Comparison of ENCODE assay signal across 8 cellular contexts in the genomic region with DNA sequence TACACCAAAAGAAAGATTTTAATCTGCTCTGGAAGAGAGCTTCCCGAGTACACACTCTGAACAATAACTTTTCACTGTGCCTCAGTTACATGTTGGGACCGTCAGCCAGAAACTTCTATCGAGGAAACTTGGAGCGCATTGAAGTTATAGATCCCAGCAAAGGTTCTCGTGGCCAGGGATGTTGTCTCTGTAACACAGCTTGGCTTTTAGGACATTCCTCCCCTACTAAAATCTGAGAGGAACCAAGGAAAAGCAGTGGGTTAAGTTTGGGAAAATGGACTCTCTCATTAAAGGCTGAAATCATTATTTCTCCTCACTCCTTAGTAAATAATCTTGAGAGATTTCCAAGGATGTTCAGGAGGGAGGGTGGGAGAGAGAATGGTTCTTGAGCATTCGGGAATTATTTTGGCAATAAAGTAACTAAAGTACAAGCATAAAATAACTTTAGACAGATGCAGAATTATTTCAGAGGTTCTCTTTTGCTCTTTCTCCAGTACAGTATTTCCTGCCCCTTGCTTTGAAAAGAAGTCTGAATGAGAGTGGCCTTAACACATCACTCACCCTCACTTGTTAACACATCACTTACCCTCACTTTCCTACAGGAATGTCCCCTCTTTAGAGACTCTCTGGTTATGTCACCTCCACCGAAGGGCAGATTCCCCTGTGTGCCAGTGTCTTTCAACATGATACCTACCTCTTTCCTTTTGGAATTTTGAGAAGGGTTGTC. TPM values are rescaled to one million over a fixed set of nuclear protein-coding genes. Genes with fewer than 3 reads are reported as not detected.
A peak's percentile ranks its signal among the peaks of the same experiment; 100 is the strongest.
DNase-seq lines count a peak whose midpoint lies in the region; FAIRE-seq and TF ChIP-seq lines count a peak whose summit lies in the region.

No MANE protein-coding gene starts in this region.

- H3K27ac ChIP-seq in H1 (ENCODE audit: low read depth, low read length) (no peak overlapping the region), ovary (peak overlapping the region in 1 of 2 donors; percentile 70), small intestine (ENCODE audit: low read depth in 1 of 2, low read length in 1 of 2) (peak overlapping the region in 1 of 2 donors; percentile 47)

- no peak overlapping the region for H3K18ac ChIP-seq in H1 (ENCODE audit: extremely low read depth, low read length)

- H3K79me1 ChIP-seq in H1 (ENCODE audit: low read depth, low read length): no peaks in the 10 kb centered on the region

- CTCF ChIA-PET in H1 (lab: Charles Lee; ENCODE audit: partially characterized antibody): interaction anchor here (0.8 to 7.1 kb wide), 6 partner anchors 9 to 508 kb away, joined by 3 to 65 read pairs (median 4); no protein-coding TSS in a partner anchor

- H3K14ac ChIP-seq in H1 (ENCODE audit: insufficient read length): no peak overlapping the region

- peaks cover 28 to 70% (median 48%) of the 10 kb centered on the region in 4 experiments for H3K27me3 ChIP-seq in H1 (replicated peaks in 1 of 4; ENCODE audit: control insufficient read depth in 3 of 4, extremely low read depth in 1 of 4, insufficient read depth in 3 of 4, low read length in 3 of 4)
- no peaks in the 10 kb centered on the region for H3K27me3 ChIP-seq in ovary
- H3K27me3 ChIP-seq in small intestine (ENCODE audit: control insufficient read depth in 2 of 2, insufficient read depth in 2 of 2, low read length in 2 of 2): no peaks in the 10 kb centered on the region

- no peak overlapping the region for H2BK20ac ChIP-seq in H1 (ENCODE audit: low read length)

- no peak for TF ChIP-seq POLR2A in H1 (IDR thresholded peaks at IDR 0.05; ENCODE audit: control extremely low read depth in 1 of 2, low read depth in 2 of 2, low read length in 2 of 2)
- no peak for TF ChIP-seq POLR2A in ovary (IDR thresholded peaks at IDR 0.05)

- no peak overlapping the region for H2AFZ ChIP-seq in H1 (ENCODE audit: low read length)

- no peak for TF ChIP-seq RAD21 in H1 (IDR thresholded peaks at IDR 0.05 in 1 of 2, conservative IDR thresholded peaks at IDR 0.05 in 1 of 2; ENCODE audit: low read depth in 2 of 2, low read length in 2 of 2)

- H2BK120ac ChIP-seq in H1 (replicated peaks; ENCODE audit: low read depth, low read length): no peak overlapping the region

- H3K4me1 ChIP-seq in H1 (replicated peaks in 1 of 4; ENCODE audit: control insufficient read depth in 3 of 4, insufficient read depth in 4 of 4, low read length in 3 of 4) (peaks cover 5 to 23% (median 11%) of the 10 kb centered on the region in 4 experiments; a peak in 5 of 7 replicates), ovary (ENCODE audit: insufficient read depth) (peaks cover 8% of the 10 kb centered on the region), small intestine (ENCODE audit: control insufficient read depth in 2 of 2, insufficient read depth in 1 of 2, low read depth in 1 of 2, low read length in 1 of 2) (peaks cover 4 to 12% of the 10 kb centered on the region in 2 donors)

- no peak overlapping the region for H4K5ac ChIP-seq in H1 (ENCODE audit: insufficient read length, low read depth, low read length)

- H2BK15ac ChIP-seq in H1 (ENCODE audit: low read length): no peak overlapping the region

- DNase-seq in DMS53 (lab: John Stamatoyannopoulos, UW) (peak; percentile 65), NCI-H345 treated with DMSO at 0.1 percent for 48 hours (lab: John Stamatoyannopoulos, UW; ENCODE audit: unreplicated experiment) (peak; percentile 39), H1 (ENCODE audit: low read depth in 1 of 2, low spot score in 2 of 2) (no peak), ovary (no peak), H4 (ENCODE audit: low spot score) (no peak), NCI-H187 (lab: John Stamatoyannopoulos, UW) (no peak), foreskin melanocyte (no peak), small intestine (no peak)

- no peak overlapping the region for H2BK5ac ChIP-seq in H1 (ENCODE audit: low read depth, low read length)

- no peak for TF ChIP-seq CTCF in H1 (IDR thresholded peaks at IDR 0.05; ENCODE audit: control extremely low read depth in 1 of 3, insufficient read depth in 1 of 3, low read depth in 1 of 3, low read length in 3 of 3)
- no peak for TF ChIP-seq CTCF in ovary (IDR thresholded peaks at IDR 0.05)

- H3K4me3 ChIP-seq in H1 (ENCODE audit: extremely low read depth in 1 of 4, insufficient read depth in 2 of 4, low read depth in 3 of 4, low read length in 4 of 4): peak overlapping the region in 2 of 4 experiments; percentile 19 to 75; a peak in 5 of 8 replicates
- H3K4me3 ChIP-seq in ovary: peak overlapping the region; percentile 71
- H3K4me3 ChIP-seq in small intestine (ENCODE audit: low read depth in 1 of 2, low read length in 2 of 2): no peak overlapping the region

- peak overlapping the region; percentile 61 to 86 for H3K4me2 ChIP-seq in H1 (ENCODE audit: insufficient read depth in 1 of 2, low read depth in 2 of 2, low read length in 2 of 2)

- no peak overlapping the region for H4K8ac ChIP-seq in H1 (ENCODE audit: extremely low read depth, insufficient read depth, low read length)

- H3K23ac ChIP-seq in H1 (ENCODE audit: insufficient read length): no peak overlapping the region

- H3K9me3 ChIP-seq in H1 (ENCODE audit: insufficient read depth in 2 of 2, low read depth in 1 of 2, low read length in 1 of 2): no peaks in the 10 kb centered on the region
- no peaks in the 10 kb centered on the region for H3K9me3 ChIP-seq in ovary
- no peaks in the 10 kb centered on the region for H3K9me3 ChIP-seq in small intestine (ENCODE audit: control insufficient read depth, low read depth)

- FAIRE-seq in H1 (lab: Jason Lieb, UNC) (no peak), small intestine (lab: Jason Lieb, UNC) (no peak)

- H3K56ac ChIP-seq in H1 (replicated peaks; ENCODE audit: insufficient read length, low read depth, low read length): no peak overlapping the region

- no peak overlapping the region; a peak in 1 of 7 replicates for H3K9ac ChIP-seq in H1 (replicated peaks in 1 of 4; ENCODE audit: extremely low read depth in 1 of 4, low read depth in 3 of 4, low read length in 3 of 4)

- H3K4ac ChIP-seq in H1 (replicated peaks; ENCODE audit: insufficient read length, low read depth, low read length): no peak overlapping the region

- no peak overlapping the region for H2BK12ac ChIP-seq in H1 (ENCODE audit: low read depth, low read length)

- TF ChIP-seq EP300 in H1 (IDR thresholded peaks at IDR 0.05; ENCODE audit: borderline replicate concordance in 1 of 2, low read depth in 2 of 2, low read length in 2 of 2) (no peak), ovary (IDR thresholded peaks at IDR 0.05) (no peak)

- H3K36me3 ChIP-seq in H1 (ENCODE audit: control insufficient read depth in 2 of 4, insufficient read depth in 4 of 4, low read length in 3 of 4): peaks cover 0 to 4% (median 0%) of the 10 kb centered on the region in 4 experiments; a peak in 1 of 8 replicates
- H3K36me3 ChIP-seq in ovary: no peaks in the 10 kb centered on the region
- no peaks in the 10 kb centered on the region for H3K36me3 ChIP-seq in small intestine (ENCODE audit: control insufficient read depth in 2 of 2, insufficient read depth in 2 of 2, low read length in 2 of 2)

- POLR2A ChIA-PET in H1 (lab: Charles Lee; ENCODE audit: partially characterized antibody): interaction anchor here (0.8 kb wide), 1 partner anchor 23 kb away, joined by 3 read pairs; no protein-coding TSS in a partner anchor

- intact Hi-C loops in ovary (cut with DNase I): loop anchor here in 3 of 4 donors (5.0 to 10.0 kb wide), 2 partner anchors 102 to 104 kb away; no protein-coding TSS in a partner anchor

- H3K23me2 ChIP-seq in H1 (ENCODE audit: low read depth, low read length): peaks cover 13% of the 10 kb centered on the region

- peaks cover 0 to 4% of the 10 kb centered on the region in 2 experiments for H4K20me1 ChIP-seq in H1 (replicated peaks in 1 of 2; ENCODE audit: control insufficient read depth in 1 of 2, insufficient read depth in 2 of 2, low read length in 2 of 2)

- H3K79me2 ChIP-seq in H1 (ENCODE audit: control insufficient read depth in 1 of 2, insufficient read depth in 2 of 2, low read length in 2 of 2): no peaks in the 10 kb centered on the region

- H2AK5ac ChIP-seq in H1 (ENCODE audit: low read depth, low read length): no peak overlapping the region

- 6% methylated on average over 7 of the region's 7 CpGs; no CpG with 5 or more reads in 1 of the 2 experiments for WGBS in H1 (ENCODE audit: extremely low coverage in 1 of 2, insufficient coverage in 1 of 2, insufficient read length in 1 of 2, insufficient replicate concordance in 2 of 2, low coverage in 1 of 2, low lambda C conversion rate in 2 of 2, missing lambda C conversion rate in 1 of 2), 2 experiments
- 6 to 7% (median 7%) methylated on average over 7 of the region's 7 CpGs for WGBS in ovary, 3 donors
- 21 to 27% (median 26%) methylated on average over 7 of the region's 7 CpGs for WGBS in small intestine, 3 donors

- H4K91ac ChIP-seq in H1 (replicated peaks; ENCODE audit: insufficient read length, low read length): no peak overlapping the region

TF ChIP-seq in H1, 55 proteins besides CTCF, POLR2A, EP300 and RAD21:
- TF ChIP-seq GTF2F1 (IDR thresholded peaks at IDR 0.05; ENCODE audit: borderline replicate concordance, low read depth, low read length) (no peak), SUZ12 (IDR thresholded peaks at IDR 0.05; ENCODE audit: low read length) (0 out of 2 replicates have a peak, but pooled peaks have one; percentile 38)

RNA-seq across cellular contexts. Expression of gene NFIA, which starts 1.8 kb away (rescaled TPM):
- total RNA-seq in H1 (2021; fragmentation: NEBNext Ultra II Directional; extraction: Animal tissue kit (Norgen Biotek cat#: 25700)): 1.8 and 2.3 TPM in 2 replicates
- polyA plus RNA-seq in H1 (2011; rRNA removed): 1.4 and 2.3 TPM in 2 replicates
- 1.0 TPM for polyA plus RNA-seq in H1 (2011; cell fraction: cytosol; rRNA removed)
- polyA plus RNA-seq in H1 (2011; cell fraction: nucleus; rRNA removed): 2.8 TPM
- polyA plus RNA-seq in H1 (2012, experiment 1 of 2): 1.1 to 1.5 TPM (median 1.3 TPM) in 4 replicates
- 0.25 TPM for polyA plus RNA-seq in H1 (2012, experiment 2 of 2)
- 1.4 TPM for polyA plus RNA-seq in H1 (2013, experiment 1 of 2)
- polyA plus RNA-seq in H1 (2013, experiment 2 of 2): 1.3 TPM
- polyA minus RNA-seq in H1 (2011; rRNA and poly(A)+ RNA removed): 7.0 and 13.4 TPM in 2 replicates
- 4.1 TPM for polyA minus RNA-seq in H1 (2011; cell fraction: cytosol; rRNA and poly(A)+ RNA removed)
- polyA minus RNA-seq in H1 (2011; cell fraction: nucleus; rRNA and poly(A)+ RNA removed): 12.6 TPM
- 100 to 1,000 TPM in 2 of 7 donors, 10 to 100 TPM in 5; 34.0 to 115 (median 90.8) TPM for total RNA-seq in ovary
- 10 to 100 TPM; 11.8 to 23.5 TPM for polyA plus RNA-seq in ovary
- 3.9 and 7.4 TPM in 2 replicates for total RNA-seq in H4 (2014; rRNA removed; shearing (Covaris generic))
- 1 to 10 TPM; 1.6 to 9.7 (median 2.5) TPM for polyA plus RNA-seq in small intestine

Comparison
In these comparisons a context has a peak if more than half of its experiments do, and no peak if none do; other contexts are left out.
1. DNase-seq: peak in DMS53 (single experiment) and NCI-H345 treated with DMSO at 0.1 percent for 48 hours (single experiment); none in H1 (0 of 2), ovary (0 of 5), H4 (single experiment), NCI-H187 (0 of 2), foreskin melanocyte (single experiment) and small intestine (single experiment).